8 cellular contexts compared by ENCODE assay signal in genomic region chr3:19149388-19149787, GRCh38. TPM values are rescaled to one million over a fixed set of nuclear protein-coding genes. Genes with fewer than 3 reads are reported as not detected.
DNase-seq lines count a peak whose midpoint lies in the region; ATAC-seq and TF ChIP-seq lines count a peak whose summit lies in the region.

No MANE protein-coding gene starts in this region.

- no peaks in the 10 kb centered on the region for H3K9me3 ChIP-seq in lower lobe of right lung

- DNase-seq in COLO829 (ENCODE audit: low spot score) (peak; percentile 26), left kidney (ENCODE audit: low read depth, low spot score) (peak; percentile 91), lower lobe of right lung (no peak)
- DNase-seq in activated naive CD4-positive, alpha-beta T cell treated with anti-CD3 and anti-CD28 coated beads, Interleukin-2, amount 10 ng/mL, durations not matched to agents 7 days and 5 days: peak; percentile 58

- no peak overlapping the region for H3K27ac Mint-ChIP-seq in activated naive CD4-positive, alpha-beta T cell treated with anti-CD3 and anti-CD28 coated beads, Interleukin-2, amount 10 ng/mL, durations not matched to agents 7 days and 5 days

- no peak for TF ChIP-seq EP300 in Ishikawa (IDR thresholded peaks at IDR 0.05; ENCODE audit: borderline replicate concordance)

- no peak overlapping the region for H3K27ac ChIP-seq in lower lobe of right lung

- H3K36me3 Mint-ChIP-seq in activated naive CD4-positive, alpha-beta T cell treated with anti-CD3 and anti-CD28 coated beads, Interleukin-2, amount 10 ng/mL, durations not matched to agents 7 days and 5 days: no peaks in the 10 kb centered on the region

- ATAC-seq in GM18907 (IDR thresholded peaks at IDR 0.05; ENCODE audit: unreplicated experiment) (no peak), HG03039 (IDR thresholded peaks at IDR 0.05; ENCODE audit: unreplicated experiment) (no peak), HG02885 (IDR thresholded peaks at IDR 0.05; ENCODE audit: poor library complexity, unreplicated experiment) (no peak), lower lobe of right lung (no peak)

- H3K9me3 Mint-ChIP-seq in activated naive CD4-positive, alpha-beta T cell treated with anti-CD3 and anti-CD28 coated beads, Interleukin-2, amount 10 ng/mL, durations not matched to agents 7 days and 5 days: peaks cover 6% of the 10 kb centered on the region

- H3K4me3 ChIP-seq in lower lobe of right lung: no peak overlapping the region

- H3K4me3 Mint-ChIP-seq in activated naive CD4-positive, alpha-beta T cell treated with anti-CD3 and anti-CD28 coated beads, Interleukin-2, amount 10 ng/mL, durations not matched to agents 7 days and 5 days: no peak overlapping the region

- H3K27me3 ChIP-seq in lower lobe of right lung (ENCODE audit: low read depth): peaks cover 16% of the 10 kb centered on the region

- no peak for TF ChIP-seq RAD21 in Ishikawa (IDR thresholded peaks at IDR 0.05; ENCODE audit: low read depth)

- H3K4me1 ChIP-seq in lower lobe of right lung: peaks cover 15% of the 10 kb centered on the region

- CTCF ChIA-PET in activated naive CD4-positive, alpha-beta T cell treated with anti-CD3 and anti-CD28 coated beads, Interleukin-2, amount 10 ng/mL, durations not matched to agents 7 days and 5 days (lab: Charles Lee): no interaction called here

- intact Hi-C loops in lower lobe of right lung (cut with DNase I): no loop called here

- peaks cover 41% of the 10 kb centered on the region for H3K27me3 Mint-ChIP-seq in activated naive CD4-positive, alpha-beta T cell treated with anti-CD3 and anti-CD28 coated beads, Interleukin-2, amount 10 ng/mL, durations not matched to agents 7 days and 5 days

- no peak for TF ChIP-seq CTCF in lower lobe of right lung (IDR thresholded peaks at IDR 0.05)

- no peaks in the 10 kb centered on the region for H3K36me3 ChIP-seq in lower lobe of right lung

- peaks cover 26% of the 10 kb centered on the region for H3K4me1 Mint-ChIP-seq in activated naive CD4-positive, alpha-beta T cell treated with anti-CD3 and anti-CD28 coated beads, Interleukin-2, amount 10 ng/mL, durations not matched to agents 7 days and 5 days

TF ChIP-seq in Ishikawa, 13 proteins besides CTCF, POLR2A, EP300 and RAD21:
- TF ChIP-seq USF1 (IDR thresholded peaks at IDR 0.05) (no peak), REST (IDR thresholded peaks at IDR 0.05; ENCODE audit: low read depth) (peak; percentile 80), CEBPB (IDR thresholded peaks at IDR 0.05) (no peak), CREB1 (IDR thresholded peaks at IDR 0.05; ENCODE audit: low read depth) (no peak), NFIC (IDR thresholded peaks at IDR 0.05) (no peak), TAF1 (IDR thresholded peaks at IDR 0.05; ENCODE audit: low read depth) (no peak), EGR1 (IDR thresholded peaks at IDR 0.05) (no peak), TCF12 (IDR thresholded peaks at IDR 0.05; ENCODE audit: low read depth) (no peak)

RNA-seq across cellular contexts. Expression of gene KCNH8, which starts 1.1 kb away (rescaled TPM):
- 0.12 TPM for total RNA-seq in lower lobe of right lung
